22 cellular contexts compared by ENCODE assay signal in the genomic region with DNA sequence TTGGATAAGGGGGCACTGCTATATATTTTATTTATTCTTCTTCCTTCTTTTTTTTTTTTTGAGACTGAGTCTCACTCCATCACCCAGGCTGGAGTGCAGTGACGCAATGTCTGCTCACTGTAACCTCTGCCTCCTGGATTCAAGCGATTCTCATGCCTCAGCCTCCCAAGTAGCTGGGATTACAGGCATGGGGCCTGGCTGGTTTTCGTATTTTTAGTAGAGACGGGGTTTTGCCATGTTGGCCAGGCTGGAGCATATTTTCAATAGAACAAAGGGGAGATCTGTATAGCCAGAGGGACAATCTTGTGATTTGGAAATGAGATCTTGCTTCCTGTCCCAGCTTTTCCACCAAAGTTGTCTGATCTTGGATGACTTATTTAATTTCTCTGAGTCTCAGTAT.
"Had no signal": no experiment of that assay in that cellular context is flagged by ENCODE, and none has a peak within 500 bp of the region (broad histone marks: within the 10 kb centered on the region; RNA-seq: fewer than 3 reads in every experiment).

No MANE protein-coding gene starts in this region.

- H3K36me3 ChIP-seq: heart right ventricle, right lobe of liver had no signal

- H3K4me1 Mint-ChIP-seq: activated B cell treated with CpG ODN at 0.5 μM for 24 hours; activated naive CD8-positive, alpha-beta T cell treated with anti-CD3 and anti-CD28 coated beads for 36 hours; naive B cell; stimulated activated effector memory CD8-positive, alpha-beta T cell treated with anti-CD3 and anti-CD28 coated beads, Interleukin-12 subunit alpha, Interleukin-12 subunit beta, amount 100 ng/mL, for 72 hours; stimulated activated naive CD8-positive, alpha-beta T cell treated with anti-CD3 and anti-CD28 coated beads, Interleukin-15, amount 100 ng/mL, for 72 hours had no signal

- H3K27me3 ChIP-seq: right lobe of liver, tibial artery had no signal

- H3K4me3 Mint-ChIP-seq: activated B cell treated with CpG ODN at 0.5 μM for 24 hours; activated CD4-positive, alpha-beta memory T cell treated with anti-CD3 and anti-CD28 coated beads for 36 hours; activated naive CD8-positive, alpha-beta T cell treated with anti-CD3 and anti-CD28 coated beads for 36 hours; naive B cell; stimulated activated effector memory CD8-positive, alpha-beta T cell treated with anti-CD3 and anti-CD28 coated beads, Interleukin-12 subunit alpha, Interleukin-12 subunit beta, amount 100 ng/mL, for 72 hours; stimulated activated naive CD8-positive, alpha-beta T cell treated with anti-CD3 and anti-CD28 coated beads, Interleukin-15, amount 100 ng/mL, for 72 hours had no signal

- DNase-seq: activated B cell treated with CpG ODN at 0.5 μM for 24 hours; activated CD4-positive, alpha-beta memory T cell treated with anti-CD3 and anti-CD28 coated beads for 36 hours; activated CD4-positive, alpha-beta T cell treated with anti-CD3 and anti-CD28 coated beads for 4 hours; activated naive CD4-positive, alpha-beta T cell treated with Interleukin-2 at 50 U/mL for 16 hours; activated naive CD8-positive, alpha-beta T cell treated with anti-CD3 and anti-CD28 coated beads for 36 hours; activated T-cell treated with anti-CD3 and anti-CD28 coated beads, Interleukin-2, amount 50 U/mL, for 48 hours; amniotic stem cell; effector CD8-positive, alpha-beta T cell; erythroblast; heart right ventricle; left colon; mesendoderm; naive B cell; nucleus accumbens; right lobe of liver; small intestine; stimulated activated naive CD8-positive, alpha-beta T cell treated with anti-CD3 and anti-CD28 coated beads, Interleukin-15, amount 100 ng/mL, for 72 hours; T1000 had no signal

- H3K9me3 ChIP-seq: heart right ventricle, right lobe of liver, tibial artery had no signal

- H3K27ac Mint-ChIP-seq: activated B cell treated with CpG ODN at 0.5 μM for 24 hours; activated CD4-positive, alpha-beta memory T cell treated with anti-CD3 and anti-CD28 coated beads for 36 hours; activated naive CD8-positive, alpha-beta T cell treated with anti-CD3 and anti-CD28 coated beads for 36 hours; naive B cell; stimulated activated effector memory CD8-positive, alpha-beta T cell treated with anti-CD3 and anti-CD28 coated beads, Interleukin-12 subunit alpha, Interleukin-12 subunit beta, amount 100 ng/mL, for 72 hours; stimulated activated naive CD8-positive, alpha-beta T cell treated with anti-CD3 and anti-CD28 coated beads, Interleukin-15, amount 100 ng/mL, for 72 hours had no signal

- H3K36me3 Mint-ChIP-seq: activated CD4-positive, alpha-beta memory T cell treated with anti-CD3 and anti-CD28 coated beads for 36 hours; activated naive CD8-positive, alpha-beta T cell treated with anti-CD3 and anti-CD28 coated beads for 36 hours; naive B cell; stimulated activated effector memory CD8-positive, alpha-beta T cell treated with anti-CD3 and anti-CD28 coated beads, Interleukin-12 subunit alpha, Interleukin-12 subunit beta, amount 100 ng/mL, for 72 hours had no signal

- H3K9me3 Mint-ChIP-seq: activated B cell treated with CpG ODN at 0.5 μM for 24 hours; activated CD4-positive, alpha-beta memory T cell treated with anti-CD3 and anti-CD28 coated beads for 36 hours; activated naive CD8-positive, alpha-beta T cell treated with anti-CD3 and anti-CD28 coated beads for 36 hours; stimulated activated effector memory CD8-positive, alpha-beta T cell treated with anti-CD3 and anti-CD28 coated beads, Interleukin-12 subunit alpha, Interleukin-12 subunit beta, amount 100 ng/mL, for 72 hours; stimulated activated naive CD8-positive, alpha-beta T cell treated with anti-CD3 and anti-CD28 coated beads, Interleukin-15, amount 100 ng/mL, for 72 hours had no signal

- H3K27ac ChIP-seq: heart right ventricle, right lobe of liver, tibial artery had no signal

- H3K4me1 ChIP-seq: heart right ventricle, right lobe of liver, tibial artery had no signal

- FAIRE-seq: bronchial epithelial cell, keratinocyte, small intestine had no signal

- H3K4me3 ChIP-seq: heart right ventricle, right lobe of liver, tibial artery had no signal
